8 cellular contexts compared by ENCODE assay signal in genomic region chr18:80154293-80154692, GRCh38. TPM values are rescaled to one million over a fixed set of nuclear protein-coding genes. Genes with fewer than 3 reads are reported as not detected.
DNase-seq lines count a peak whose midpoint lies in the region; ATAC-seq and TF ChIP-seq lines count a peak whose summit lies in the region.

No MANE protein-coding gene starts in this region.

- H3F3A ChIP-seq in GM23248 (ENCODE audit: insufficient read depth), result no peaks in the 10 kb centered on the region

- no peaks in the 10 kb centered on the region for H3K9me2 ChIP-seq in GM23248 (ENCODE audit: insufficient read depth)

- H3K4me3 Mint-ChIP-seq in activated CD8-positive, alpha-beta memory T cell treated with anti-CD3 and anti-CD28 coated beads, Interleukin-2, amount 10 ng/mL, durations not matched to agents 7 days and 5 days, result no peak overlapping the region
- H3K4me3 Mint-ChIP-seq in naive thymus-derived CD8-positive, alpha-beta T cell, result no peak overlapping the region

- no peaks in the 10 kb centered on the region for H3K79me2 ChIP-seq in GM23248 (ENCODE audit: insufficient read depth)

- no peaks in the 10 kb centered on the region for H3K4me1 ChIP-seq in GM23248 (ENCODE audit: insufficient read depth)

- in situ Hi-C loops in GM23248 (cut with MboI) (no loop called here), astrocyte of the spinal cord (cut with HindIII; ENCODE audit: low sequenced_read_pairs) (no loop called here)

- H3K9ac ChIP-seq in GM23248, result no peak overlapping the region

- H3K27ac ChIP-seq in GM23248, result no peak overlapping the region

- TF ChIP-seq CTCF in NB4 (IDR thresholded peaks at IDR 0.05; ENCODE audit: low read depth, low read length), result peak; percentile 43
- TF ChIP-seq CTCF in astrocyte of the spinal cord (IDR thresholded peaks at IDR 0.05; ENCODE audit: low read depth, low read length), result peak; percentile 51

- H2AFZ ChIP-seq in GM23248, result no peak overlapping the region

- CTCF ChIA-PET in activated CD8-positive, alpha-beta memory T cell treated with anti-CD3 and anti-CD28 coated beads, Interleukin-2, amount 10 ng/mL, durations not matched to agents 7 days and 5 days (lab: Charles Lee), result interaction anchor here (0.7 to 1.2 kb wide), 2 partner anchors 41 to 59 kb away, joined by 3 to 4 read pairs; no protein-coding TSS in a partner anchor

- H4K20me1 ChIP-seq in GM23248 (ENCODE audit: insufficient read depth), result no peaks in the 10 kb centered on the region

- no peaks in the 10 kb centered on the region for H3K9me3 ChIP-seq in GM23248 (ENCODE audit: low read depth)

- H3K4me1 Mint-ChIP-seq in activated CD8-positive, alpha-beta memory T cell treated with anti-CD3 and anti-CD28 coated beads, Interleukin-2, amount 10 ng/mL, durations not matched to agents 7 days and 5 days, result peaks cover 8% of the 10 kb centered on the region
- H3K4me1 Mint-ChIP-seq in naive thymus-derived CD8-positive, alpha-beta T cell, result peaks cover 0 to 3% (median 1%) of the 10 kb centered on the region in 4 donors

- no peaks in the 10 kb centered on the region for H3K9me3 Mint-ChIP-seq in activated CD8-positive, alpha-beta memory T cell treated with anti-CD3 and anti-CD28 coated beads, Interleukin-2, amount 10 ng/mL, durations not matched to agents 7 days and 5 days (ENCODE audit: low read depth)
- no peaks in the 10 kb centered on the region for H3K9me3 Mint-ChIP-seq in naive thymus-derived CD8-positive, alpha-beta T cell

- H3K4me3 ChIP-seq in GM23248, result no peak overlapping the region
- H3K4me3 ChIP-seq in NB4 (ENCODE audit: low read depth, low read length), result no peak overlapping the region
- no peak overlapping the region for H3K4me3 ChIP-seq in astrocyte of the spinal cord (ENCODE audit: low read depth, low read length)

- H3K27me3 ChIP-seq in GM23248 (replicated peaks; ENCODE audit: insufficient read depth), result no peaks in the 10 kb centered on the region

- peak; percentile 84 for ATAC-seq in activated CD8-positive, alpha-beta memory T cell treated with anti-CD3 and anti-CD28 coated beads, Interleukin-2, amount 10 ng/mL, durations not matched to agents 7 days and 5 days
- peak; percentile 65 to 78 for ATAC-seq in naive thymus-derived CD8-positive, alpha-beta T cell

- peak; percentile 78 for DNase-seq in activated CD8-positive, alpha-beta memory T cell treated with anti-CD3 and anti-CD28 coated beads, Interleukin-2, amount 10 ng/mL, durations not matched to agents 7 days and 5 days
- no peak for DNase-seq in activated CD8-positive, alpha-beta memory T cell treated with anti-CD3 and anti-CD28 coated beads for 24 hours
- DNase-seq in GM23248 (peak; percentile 56), NB4 (ENCODE audit: low read depth) (peak; percentile 52), astrocyte of the spinal cord (ENCODE audit: low read depth, low spot score) (no peak), A172 (ENCODE audit: low spot score) (no peak), DMS79 treated with DMSO at 0.1 percent for 48 hours (lab: John Stamatoyannopoulos, UW) (no peak)
- peak in 4 of 10 donors; percentile 17 to 36 (median 26) for DNase-seq in naive thymus-derived CD8-positive, alpha-beta T cell

- TF ChIP-seq POLR2A in NB4 (IDR thresholded peaks at IDR 0.05; ENCODE audit: extremely low read depth, insufficient read length), result no peak

- H3K4me2 ChIP-seq in GM23248 (ENCODE audit: unreplicated experiment), result no peak overlapping the region

- 71 to 79% methylated on average over 6 of the region's 6 CpGs for WGBS in GM23248 (ENCODE audit: low coverage in 1 of 2, low lambda C conversion rate in 2 of 2, missing lambda C conversion rate in 2 of 2), 2 experiments

- POLR2A ChIA-PET in naive thymus-derived CD8-positive, alpha-beta T cell (lab: Charles Lee), result no interaction called here

- no peaks in the 10 kb centered on the region for H3K36me3 Mint-ChIP-seq in activated CD8-positive, alpha-beta memory T cell treated with anti-CD3 and anti-CD28 coated beads, Interleukin-2, amount 10 ng/mL, durations not matched to agents 7 days and 5 days
- H3K36me3 Mint-ChIP-seq in naive thymus-derived CD8-positive, alpha-beta T cell, result no peaks in the 10 kb centered on the region

- H3K36me3 ChIP-seq in GM23248 (ENCODE audit: low read depth), result no peaks in the 10 kb centered on the region

- H3K27me3 Mint-ChIP-seq in activated CD8-positive, alpha-beta memory T cell treated with anti-CD3 and anti-CD28 coated beads, Interleukin-2, amount 10 ng/mL, durations not matched to agents 7 days and 5 days, result peaks cover 8% of the 10 kb centered on the region
- peaks cover 0 to 10% (median 4%) of the 10 kb centered on the region in 5 donors for H3K27me3 Mint-ChIP-seq in naive thymus-derived CD8-positive, alpha-beta T cell

- H3K27ac Mint-ChIP-seq in activated CD8-positive, alpha-beta memory T cell treated with anti-CD3 and anti-CD28 coated beads, Interleukin-2, amount 10 ng/mL, durations not matched to agents 7 days and 5 days, result peak overlapping the region; percentile 9
- peak overlapping the region in 1 of 10 donors; percentile 66 for H3K27ac Mint-ChIP-seq in naive thymus-derived CD8-positive, alpha-beta T cell

RNA-seq across cellular contexts. Expression of gene ADNP2, which starts 45.2 kb away (rescaled TPM):
- total RNA-seq in activated CD8-positive, alpha-beta memory T cell treated with anti-CD3 and anti-CD28 coated beads, Interleukin-2, amount 10 ng/mL, durations not matched to agents 7 days and 5 days, result 10 to 100 TPM; 23.2 to 27.1 TPM
- 11.3 and 14.3 TPM in 2 replicates for total RNA-seq in GM23248 (2014; rRNA removed; shearing (Covaris generic))
- polyA plus RNA-seq in GM23248 (2016; fragmentation: Nextera tagmentation; extraction: Ambion mirVana), result 3.5 and 3.7 TPM in 2 replicates
- 10 to 100 TPM; 22.7 to 25.5 TPM for total RNA-seq in naive thymus-derived CD8-positive, alpha-beta T cell
- polyA plus RNA-seq in naive thymus-derived CD8-positive, alpha-beta T cell, result 10 to 100 TPM in 1 of 3 donors, 1 to 10 TPM in 2; 8.1 to 11.7 (median 9.2) TPM
- 17.9 and 18.6 TPM in 2 replicates for total RNA-seq in A172 (2014; rRNA removed; shearing (Covaris generic))

Comparison
In these comparisons a context has a peak if more than half of its experiments do, and no peak if none do; other contexts are left out.
1. DNase-seq: peak in activated CD8-positive, alpha-beta memory T cell treated with anti-CD3 and anti-CD28 coated beads, Interleukin-2, amount 10 ng/mL, durations not matched to agents 7 days and 5 days (single experiment), GM23248 (single experiment) and NB4 (single experiment); none in activated CD8-positive, alpha-beta memory T cell treated with anti-CD3 and anti-CD28 coated beads for 24 hours (single experiment), astrocyte of the spinal cord (single experiment), A172 (single experiment) and DMS79 treated with DMSO at 0.1 percent for 48 hours (single experiment).